In the genomic region with DNA sequence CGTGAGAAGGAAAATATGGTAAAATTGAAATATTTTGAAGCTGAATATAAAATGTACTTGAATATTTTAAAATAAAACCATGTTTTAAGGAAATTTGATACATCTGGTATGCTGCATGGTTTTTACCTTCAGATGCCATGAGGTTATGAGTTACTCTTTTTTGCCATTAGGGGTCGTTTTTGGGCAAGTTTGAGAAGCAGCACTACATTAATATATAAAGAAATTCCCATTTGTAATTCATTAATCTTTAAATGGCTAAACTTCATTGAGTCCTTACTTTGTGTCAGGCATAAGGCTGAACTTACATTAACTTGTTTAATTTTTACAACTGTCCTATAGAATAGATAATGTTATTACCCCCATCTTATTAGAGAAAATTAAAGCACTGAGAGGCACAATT, we compare ENCODE assay signal across 9 cellular contexts.
DNase-seq lines count a peak whose midpoint lies in the region; ATAC-seq, FAIRE-seq and TF ChIP-seq lines count a peak whose summit lies in the region.
"Had no signal": no experiment of that assay in that cellular context is flagged by ENCODE, and none has a peak within 500 bp of the region (broad histone marks: within the 10 kb centered on the region; RNA-seq: fewer than 3 reads in every experiment).

No MANE protein-coding gene starts in this region.

- peak; percentile 55 for FAIRE-seq in RCC 7860 (lab: Jason Lieb, UNC)

- H3K4me1 ChIP-seq in esophagus squamous epithelium: peaks cover 0 to 4% (median 0%) of the 10 kb centered on the region in 3 donors

- CTCF ChIA-PET in AG04450 (lab: Charles Lee): interaction anchor here (0.6 to 3.9 kb wide), 22 partner anchors 11 to 1319 kb away, joined by 3 to 45 read pairs (median 4); no protein-coding TSS in a partner anchor

- ATAC-seq in GM18907 (IDR thresholded peaks at IDR 0.05; ENCODE audit: unreplicated experiment) (peak; percentile 45), GM19452 (IDR thresholded peaks at IDR 0.05; ENCODE audit: unreplicated experiment) (no peak), GM18511 (IDR thresholded peaks at IDR 0.05; ENCODE audit: unreplicated experiment) (no peak), esophagus mucosa (no peak)

- H3K27me3 ChIP-seq in AG04450 (ENCODE audit: control insufficient read depth, insufficient read depth, low read length): no peaks in the 10 kb centered on the region
- H3K27me3 ChIP-seq in esophagus squamous epithelium: no peaks in the 10 kb centered on the region

- intact Hi-C loops in esophagus squamous epithelium (cut with DNase I): no loop called here

- TF ChIP-seq CTCF in AG04450 (IDR thresholded peaks at IDR 0.05; ENCODE audit: low read depth, low read length): peak; percentile 67
- TF ChIP-seq CTCF in foreskin fibroblast (IDR thresholded peaks at IDR 0.05; ENCODE audit: low read depth, low read length): peak; percentile 48
- peak in 2 of 6 experiments; percentile 18 to 31 for TF ChIP-seq CTCF in esophagus squamous epithelium (IDR thresholded peaks at IDR 0.05)

- H3K9me3 ChIP-seq in AG04450 (ENCODE audit: control insufficient read depth, insufficient read depth, low read length) (no peaks in the 10 kb centered on the region), esophagus squamous epithelium (no peaks in the 10 kb centered on the region)

- no peak overlapping the region for H3K27ac ChIP-seq in AG04450 (ENCODE audit: low read depth, low read length)
- H3K27ac ChIP-seq in esophagus squamous epithelium: no peak overlapping the region

- WGBS in esophagus squamous epithelium, 2 donors: 40 to 44% methylated on average over 2 of the region's 2 CpGs

- H3K4me3 ChIP-seq in AG04450 (ENCODE audit: low read depth, low read length): no peak overlapping the region
- H3K4me3 ChIP-seq in foreskin fibroblast (ENCODE audit: low read depth in 1 of 2, low read length in 2 of 2): no peak overlapping the region
- no peak overlapping the region for H3K4me3 ChIP-seq in esophagus squamous epithelium

- no peak for DNase-seq in AG04450 (ENCODE audit: low read depth, low spot score)
- peak; percentile 10 for DNase-seq in RCC 7860 (ENCODE audit: low spot score)
- DNase-seq in foreskin fibroblast: peak in 1 of 2 donors; percentile 67
- no peak for DNase-seq in esophagus squamous epithelium (lab: John Stamatoyannopoulos, UW)
- DNase-seq: stimulated activated CD4-positive, alpha-beta T cell treated with anti-CD3 and anti-CD28 coated beads, Interleukin-4, amount 100 ng/mL, for 4 hours had no signal

- TF ChIP-seq POLR2A in esophagus squamous epithelium (IDR thresholded peaks at IDR 0.05): no peak

- POLR2A ChIA-PET in AG04450 (lab: Yijun Ruan, JAX): no interaction called here

- H3K36me3 ChIP-seq in esophagus squamous epithelium: peaks cover 0 to 3% (median 0%) of the 10 kb centered on the region in 3 donors
